15 cellular contexts compared by ENCODE assay signal in the genomic region with DNA sequence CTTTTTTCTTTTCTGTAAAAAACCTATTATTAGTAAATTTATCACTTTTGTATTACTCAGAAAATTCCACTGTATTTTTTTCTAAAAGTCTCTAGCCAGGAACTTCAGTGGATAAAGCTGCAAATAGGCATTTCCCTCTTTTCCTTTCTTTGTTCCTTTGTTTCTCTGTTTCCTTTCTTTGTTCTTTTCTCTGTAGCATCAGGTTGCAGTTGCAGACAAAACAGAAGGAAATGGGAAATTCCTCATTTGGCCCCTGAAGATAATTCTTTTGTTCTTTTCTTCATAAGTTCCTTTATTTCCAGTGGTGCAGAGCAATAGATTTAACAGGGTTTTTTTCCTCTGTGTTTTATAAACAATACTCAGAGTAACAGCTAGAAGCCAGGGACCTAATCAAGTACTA.
DNase-seq lines count a peak whose midpoint lies in the region; ATAC-seq, FAIRE-seq and TF ChIP-seq lines count a peak whose summit lies in the region.
"Had no signal": no experiment of that assay in that cellular context is flagged by ENCODE, and none has a peak within 500 bp of the region (broad histone marks: within the 10 kb centered on the region; RNA-seq: fewer than 3 reads in every experiment).

No MANE protein-coding gene starts in this region.

- no TSS peak for BruUV-seq in endothelial cell of umbilical vein (replicated peaks; lab: Mats Ljungman, UMichigan)

- H3K4me2 ChIP-seq in GM23338, result no peak overlapping the region
- no peak overlapping the region for H3K4me2 ChIP-seq in endothelial cell of umbilical vein (ENCODE audit: insufficient read depth, low read length)
- H3K4me2 ChIP-seq in neural progenitor cell, result peak overlapping the region; percentile 55

- H3K4me3 ChIP-seq in GM23338, result no peak overlapping the region
- H3K4me3 ChIP-seq in endothelial cell of umbilical vein (replicated peaks in 1 of 3; ENCODE audit: insufficient read depth in 1 of 3, low read depth in 1 of 3, low read length in 3 of 3), result no peak overlapping the region
- H3K4me3 ChIP-seq in neural progenitor cell, result peak overlapping the region; percentile 2
- no peak overlapping the region for H3K4me3 ChIP-seq in testis
- H3K4me3 ChIP-seq: GM12878, K562 had no signal

- FAIRE-seq in endothelial cell of umbilical vein (lab: Jason Lieb, UNC), result no peak
- FAIRE-seq: GM12878, HTR-8/SVneo, K562 had no signal

- CTCF ChIA-PET in endothelial cell of umbilical vein (lab: Charles Lee), result no interaction called here

- H3K36me3 Mint-ChIP-seq in GM23338 (ENCODE audit: low read depth), result no peaks in the 10 kb centered on the region
- H3K36me3 Mint-ChIP-seq in neural progenitor cell, result no peaks in the 10 kb centered on the region
- H3K36me3 Mint-ChIP-seq: CD4-positive, alpha-beta memory T cell had no signal

- no peak overlapping the region for H3K27ac Mint-ChIP-seq in GM23338
- peak overlapping the region; percentile 40 for H3K27ac Mint-ChIP-seq in neural progenitor cell
- H3K27ac Mint-ChIP-seq: CD4-positive, alpha-beta memory T cell had no signal

- no peak overlapping the region for H3K4me3 Mint-ChIP-seq in GM23338
- no peak overlapping the region for H3K4me3 Mint-ChIP-seq in neural progenitor cell
- H3K4me3 Mint-ChIP-seq: CD4-positive, alpha-beta memory T cell had no signal

- no peaks in the 10 kb centered on the region for H3K27me3 ChIP-seq in GM23338 (ENCODE audit: insufficient read depth)
- H3K27me3 ChIP-seq in endothelial cell of umbilical vein (ENCODE audit: control insufficient read depth in 2 of 2, insufficient read depth in 2 of 2, low read length in 2 of 2), result no peaks in the 10 kb centered on the region
- H3K27me3 ChIP-seq in neural progenitor cell, result no peaks in the 10 kb centered on the region
- H3K27me3 ChIP-seq in testis, result no peaks in the 10 kb centered on the region
- H3K27me3 ChIP-seq: BE2C had no signal

- no peaks in the 10 kb centered on the region for H3K9me2 ChIP-seq in GM23338 (ENCODE audit: insufficient read depth)

- no peak; the same call in 2 of the 3 replicates for ATAC-seq in GM23338
- ATAC-seq in HG03097 (IDR thresholded peaks at IDR 0.05; ENCODE audit: low FRiP score, unreplicated experiment), result no peak
- no peak for ATAC-seq in GM19395 (IDR thresholded peaks at IDR 0.05; ENCODE audit: unreplicated experiment)
- ATAC-seq: GM12878, K562 had no signal

- H3F3A ChIP-seq in GM23338 (replicated peaks; ENCODE audit: low read depth), result no peaks in the 10 kb centered on the region
- no peaks in the 10 kb centered on the region for H3F3A ChIP-seq in neural progenitor cell (ENCODE audit: low read depth)

- H3K4me1 Mint-ChIP-seq in GM23338, result peaks cover 9% of the 10 kb centered on the region; the same call in 2 of the 3 replicates
- H3K4me1 Mint-ChIP-seq in neural progenitor cell, result peaks cover 17% of the 10 kb centered on the region
- H3K4me1 Mint-ChIP-seq: CD4-positive, alpha-beta memory T cell had no signal

- H4K20me1 ChIP-seq in GM23338 (replicated peaks; ENCODE audit: insufficient read depth) (no peaks in the 10 kb centered on the region), endothelial cell of umbilical vein (replicated peaks; ENCODE audit: control insufficient read depth, extremely low read depth, insufficient read depth, low read length) (no peaks in the 10 kb centered on the region), neural progenitor cell (ENCODE audit: low read depth) (no peaks in the 10 kb centered on the region)

- intact Hi-C loops in endothelial cell of umbilical vein (cut with micrococcal nuclease), result no loop called here
- intact Hi-C loops in testis (cut with DNase I; ENCODE audit: low total_unique reads), result no loop called here

- H3K79me2 ChIP-seq in GM23338 (replicated peaks; ENCODE audit: insufficient read depth) (no peaks in the 10 kb centered on the region), endothelial cell of umbilical vein (ENCODE audit: control insufficient read depth, insufficient read depth, low read length) (no peaks in the 10 kb centered on the region), neural progenitor cell (ENCODE audit: low read depth) (no peaks in the 10 kb centered on the region)

- DNase-seq in GM23338 (ENCODE audit: low spot score) (peak; percentile 66), NCI-H69 (lab: John Stamatoyannopoulos, UW) (peak; percentile 47), endothelial cell of umbilical vein (ENCODE audit: low read depth, low spot score) (peak; percentile 74), neural progenitor cell (ENCODE audit: low spot score) (peak; percentile 71), testis (no peak)
- no peak for DNase-seq in activated effector memory CD4-positive, alpha-beta T cell treated with Interleukin-2 at 50 U/mL for 16 hours
- DNase-seq: BE2C; CD4-positive, alpha-beta memory T cell; DMS79 had no signal

- POLR2A ChIA-PET in endothelial cell of umbilical vein (lab: Charles Lee), result no interaction called here

- H3K27ac ChIP-seq in GM23338 (ENCODE audit: low read depth) (no peak overlapping the region), endothelial cell of umbilical vein (ENCODE audit: insufficient read depth, low read depth, low read length) (no peak overlapping the region), neural progenitor cell (peak overlapping the region; percentile 66), testis (no peak overlapping the region)
- H3K27ac ChIP-seq: C4-2B had no signal

- H3K36me3 ChIP-seq in GM23338 (ENCODE audit: insufficient read depth), result no peaks in the 10 kb centered on the region
- H3K36me3 ChIP-seq in endothelial cell of umbilical vein (ENCODE audit: control insufficient read depth in 2 of 2, extremely low read depth in 1 of 2, insufficient read depth in 2 of 2, low read length in 2 of 2), result no peaks in the 10 kb centered on the region
- no peaks in the 10 kb centered on the region for H3K36me3 ChIP-seq in neural progenitor cell
- H3K36me3 ChIP-seq in testis (ENCODE audit: low read depth, missing control alignments), result no peaks in the 10 kb centered on the region
- H3K36me3 ChIP-seq: BE2C had no signal

- no peaks in the 10 kb centered on the region for H3K9me3 Mint-ChIP-seq in GM23338
- no peaks in the 10 kb centered on the region for H3K9me3 Mint-ChIP-seq in neural progenitor cell

- H3K9me1 ChIP-seq in endothelial cell of umbilical vein (replicated peaks; ENCODE audit: control insufficient read depth, extremely low read depth, insufficient read depth, low read length), result no peaks in the 10 kb centered on the region

- TF ChIP-seq CTCF in GM23338 (conservative IDR thresholded peaks at IDR 0.05; ENCODE audit: low read depth in 2 of 2) (no peak), endothelial cell of umbilical vein (IDR thresholded peaks at IDR 0.05; ENCODE audit: extremely low read depth in 1 of 2, insufficient read depth in 1 of 2, low read depth in 1 of 2, low read length in 2 of 2) (no peak), neural progenitor cell (IDR thresholded peaks at IDR 0.05) (no peak), testis (IDR thresholded peaks at IDR 0.05) (no peak)

- H3K4me1 ChIP-seq in GM23338 (ENCODE audit: insufficient read depth) (0 out of 2 replicates have a peak, but pooled peaks cover 4% of the 10 kb centered on the region), endothelial cell of umbilical vein (ENCODE audit: control insufficient read depth, extremely low read depth, insufficient read depth, low read length) (no peaks in the 10 kb centered on the region), neural progenitor cell (peaks cover 19% of the 10 kb centered on the region), testis (no peaks in the 10 kb centered on the region)
- H3K4me1 ChIP-seq: BE2C had no signal

- dilution Hi-C loops in endothelial cell of umbilical vein (cut with MboI; ENCODE audit: extremely low pct_ligation_motif_present, low sequenced_read_pairs), result no loop called here

- H2AFZ ChIP-seq in GM23338, result no peak overlapping the region
- H2AFZ ChIP-seq in endothelial cell of umbilical vein (ENCODE audit: low read depth, low read length), result no peak overlapping the region
- no peak overlapping the region for H2AFZ ChIP-seq in neural progenitor cell (replicated peaks)

- H3K9me3 ChIP-seq in endothelial cell of umbilical vein (replicated peaks; ENCODE audit: control insufficient read depth, insufficient read depth, low read length), result no peaks in the 10 kb centered on the region
- H3K9me3 ChIP-seq in neural progenitor cell (ENCODE audit: low read depth), result no peaks in the 10 kb centered on the region
- H3K9me3 ChIP-seq in testis, result no peaks in the 10 kb centered on the region
- H3K9me3 ChIP-seq: BE2C had no signal

- H3K27me3 Mint-ChIP-seq in GM23338 (ENCODE audit: insufficient read depth, low read depth, poor library complexity) (no peaks in the 10 kb centered on the region), neural progenitor cell (ENCODE audit: insufficient read depth, low read depth) (no peaks in the 10 kb centered on the region)

- TF ChIP-seq POLR2A in endothelial cell of umbilical vein (IDR thresholded peaks at IDR 0.05; ENCODE audit: low read depth, low read length) (no peak), testis (IDR thresholded peaks at IDR 0.05) (no peak)

- H3K9ac ChIP-seq in endothelial cell of umbilical vein (replicated peaks; ENCODE audit: extremely low read depth, insufficient read depth, low read length) (no peak overlapping the region), neural progenitor cell (no peak overlapping the region)

TF ChIP-seq in GM23338, 12 proteins besides CTCF, POLR2A, EP300 and RAD21 (continues in another document):
- TF ChIP-seq ZNF114 (CRISPR knock-in tag; IDR thresholded peaks at IDR 0.05) (no peak), POLR2AphosphoS5 (IDR thresholded peaks at IDR 0.05; ENCODE audit: low read depth) (no peak), EZH2 (IDR thresholded peaks at IDR 0.05; ENCODE audit: low read depth, unreplicated experiment) (no peak), JUNB (IDR thresholded peaks at IDR 0.05; ENCODE audit: unreplicated experiment) (no peak)

TF ChIP-seq in endothelial cell of umbilical vein, 7 proteins besides CTCF, POLR2A, EP300 and RAD21:
- TF ChIP-seq JUN (IDR thresholded peaks at IDR 0.05; ENCODE audit: borderline replicate concordance, insufficient read depth, insufficient read length, low read depth), result no peak
- TF ChIP-seq POLR2AphosphoS5 (IDR thresholded peaks at IDR 0.05; ENCODE audit: insufficient read depth, low read depth, low read length), result no peak

Comparison
In these comparisons a context has a peak if more than half of its experiments do, and no peak if none do; other contexts are left out.
1. DNase-seq: peak in GM23338 (single experiment), NCI-H69 (single experiment), endothelial cell of umbilical vein (single experiment) and neural progenitor cell (single experiment); none in testis (single experiment) and activated effector memory CD4-positive, alpha-beta T cell treated with Interleukin-2 at 50 U/mL for 16 hours (single experiment).